2 cellular contexts compared by ENCODE assay signal in the genomic region with DNA sequence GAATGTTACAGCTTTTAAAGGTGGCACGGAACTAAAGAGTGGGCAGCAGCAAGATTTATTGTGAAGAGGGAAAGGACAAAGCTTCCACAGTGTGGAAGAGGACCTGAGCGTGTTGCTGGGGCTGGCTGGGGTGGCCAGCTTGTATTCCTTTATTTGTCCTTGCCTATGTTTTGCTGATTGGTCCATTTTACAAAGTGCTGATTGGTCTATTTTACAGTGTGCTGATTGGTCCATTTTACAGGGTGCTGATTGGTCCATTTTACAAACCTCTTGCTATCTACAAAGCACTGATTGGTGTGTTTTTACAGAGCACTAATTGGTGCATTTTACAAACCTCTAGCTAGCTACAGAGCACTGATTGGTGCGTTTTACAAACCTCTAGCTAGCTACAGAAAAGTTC.
TF ChIP-seq lines count a peak whose summit lies in the region.

No MANE protein-coding gene starts in this region.

TF ChIP-seq in HepG2, 621 proteins besides CTCF, POLR2A, EP300 and RAD21 (continued from another document):
- TF ChIP-seq MAFK (conservative IDR thresholded peaks at IDR 0.05 in 1 of 2, IDR thresholded peaks at IDR 0.05 in 1 of 2; ENCODE audit: low read length in 2 of 2) = peak; percentile 61 to 82; a peak in 3 of 4 replicates
- no peak for TF ChIP-seq ZNF333 (CRISPR knock-in tag; IDR thresholded peaks at IDR 0.05; ENCODE audit: borderline replicate concordance)
- TF ChIP-seq RBFOX2 (IDR thresholded peaks at IDR 0.05; ENCODE audit: low read depth, low read length) = no peak
- TF ChIP-seq SOX6 (IDR thresholded peaks at IDR 0.05) = no peak
- no peak for TF ChIP-seq SOX6 (CRISPR knock-in tag; IDR thresholded peaks at IDR 0.05)
- TF ChIP-seq MIER3 (CRISPR knock-in tag; IDR thresholded peaks at IDR 0.05; ENCODE audit: borderline replicate concordance) = no peak
- TF ChIP-seq MAFF (IDR thresholded peaks at IDR 0.05; ENCODE audit: low read depth, low read length) = peak; percentile 79

TF ChIP-seq in IMR-90, 13 proteins besides CTCF, POLR2A, EP300 and RAD21:
- no peak for TF ChIP-seq ELK1 (IDR thresholded peaks at IDR 0.05; ENCODE audit: borderline replicate concordance, low read depth, low read length)
- TF ChIP-seq NFE2L2 (IDR thresholded peaks at IDR 0.05; ENCODE audit: low read depth, low read length) = no peak
- TF ChIP-seq MAFK (IDR thresholded peaks at IDR 0.05; ENCODE audit: low read depth, low read length) = 0 out of 2 replicates have a peak, but pooled peaks have one; percentile 14
TF ChIP-seq in IMR-90: peak in this region for 1.
